ENCODE assay signal across 12 cellular contexts in genomic region chr1:24374891-24375786, GRCh38. TPM values are rescaled to one million over a fixed set of nuclear protein-coding genes. Genes with fewer than 3 reads are reported as not detected.
DNase-seq lines count a peak whose midpoint lies in the region; ATAC-seq and TF ChIP-seq lines count a peak whose summit lies in the region.
"Had no signal": no experiment of that assay in that cellular context is flagged by ENCODE, and none has a peak within 500 bp of the region (broad histone marks: within the 10 kb centered on the region; RNA-seq: fewer than 3 reads in every experiment).

No MANE protein-coding gene starts in this region.

- H3K79me2 ChIP-seq in smooth muscle cell (ENCODE audit: low read depth) = no peaks in the 10 kb centered on the region

- no peaks in the 10 kb centered on the region for H3F3A ChIP-seq in smooth muscle cell (ENCODE audit: low read depth)

- intact Hi-C loops in left ventricle myocardium inferior (cut with micrococcal nuclease) = no loop called here

- peaks cover 34% of the 10 kb centered on the region for H3K4me1 Mint-ChIP-seq in endodermal cell
- peaks cover 2% of the 10 kb centered on the region for H3K4me1 Mint-ChIP-seq in T-helper 17 cell

- no peak for TF ChIP-seq CTCF in endodermal cell (conservative IDR thresholded peaks at IDR 0.05)
- no peak for TF ChIP-seq CTCF in smooth muscle cell (IDR thresholded peaks at IDR 0.05; ENCODE audit: borderline replicate concordance, insufficient read depth, poor library complexity, severe bottlenecking)
- TF ChIP-seq CTCF in left ventricle myocardium inferior (IDR thresholded peaks at IDR 0.05; ENCODE audit: borderline replicate concordance) = no peak

- peak overlapping the region; percentile 32 for H3K9ac ChIP-seq in endodermal cell (ENCODE audit: extremely low read depth, low read length, poor library complexity, severe bottlenecking)
- no peak overlapping the region for H3K9ac ChIP-seq in smooth muscle cell (ENCODE audit: low read depth)

- peaks cover 16% of the 10 kb centered on the region for H3K36me3 Mint-ChIP-seq in endodermal cell (ENCODE audit: low read depth)
- peaks cover 4% of the 10 kb centered on the region for H3K36me3 Mint-ChIP-seq in T-helper 17 cell (ENCODE audit: low read depth)

- H3K27me3 ChIP-seq in endodermal cell (ENCODE audit: control insufficient read depth, insufficient read depth, low read length, poor library complexity, severe bottlenecking) = no peaks in the 10 kb centered on the region
- peaks cover 16% of the 10 kb centered on the region for H3K27me3 ChIP-seq in smooth muscle cell (ENCODE audit: low read depth)
- no peaks in the 10 kb centered on the region for H3K27me3 ChIP-seq in left ventricle myocardium inferior (ENCODE audit: low read depth)
- H3K27me3 ChIP-seq: dorsolateral prefrontal cortex had no signal

- H3K27me3 Mint-ChIP-seq in endodermal cell (ENCODE audit: insufficient read depth) = no peaks in the 10 kb centered on the region
- no peaks in the 10 kb centered on the region for H3K27me3 Mint-ChIP-seq in T-helper 17 cell

- H3K4me1 ChIP-seq in endodermal cell (ENCODE audit: control insufficient read depth, insufficient read depth, low read length) = peaks cover 7% of the 10 kb centered on the region
- peaks cover 26% of the 10 kb centered on the region for H3K4me1 ChIP-seq in smooth muscle cell (ENCODE audit: low read depth)
- H3K4me1 ChIP-seq in left ventricle myocardium inferior = no peaks in the 10 kb centered on the region

- H4K20me1 ChIP-seq in smooth muscle cell (ENCODE audit: low read depth) = no peaks in the 10 kb centered on the region

- 70 to 71% methylated on average over 12 to 13 of the region's 13 CpGs for WGBS in endodermal cell (ENCODE audit: insufficient coverage in 1 of 2, insufficient read length in 1 of 2), 2 experiments
- 68% methylated on average over 13 of the region's 13 CpGs for WGBS in smooth muscle cell (ENCODE audit: low lambda C conversion rate)

- H3K36me3 ChIP-seq in endodermal cell (ENCODE audit: control insufficient read depth, insufficient read depth, low read length) (peaks cover 7% of the 10 kb centered on the region), smooth muscle cell (ENCODE audit: low read depth) (no peaks in the 10 kb centered on the region), left ventricle myocardium inferior (peaks cover 28% of the 10 kb centered on the region)

- H3K27ac Mint-ChIP-seq in endodermal cell = peak overlapping the region; percentile 89
- no peak overlapping the region for H3K27ac Mint-ChIP-seq in T-helper 17 cell

- no peak for ATAC-seq in T-helper 17 cell

- H3K27ac ChIP-seq in endodermal cell (ENCODE audit: low read depth, low read length) = peak overlapping the region; percentile 1
- H3K27ac ChIP-seq in smooth muscle cell (ENCODE audit: low read depth) = peak overlapping the region; percentile 57
- no peak overlapping the region for H3K27ac ChIP-seq in left ventricle myocardium inferior (replicated peaks)
- H3K27ac ChIP-seq: skin epidermis had no signal

- peak overlapping the region; percentile 13 for H3K4me3 ChIP-seq in endodermal cell (ENCODE audit: low read length)
- no peak overlapping the region for H3K4me3 ChIP-seq in smooth muscle cell
- no peak overlapping the region for H3K4me3 ChIP-seq in left ventricle myocardium inferior
- H3K4me3 ChIP-seq: dorsolateral prefrontal cortex, skin epidermis had no signal

- no peak overlapping the region for H2AFZ ChIP-seq in smooth muscle cell (ENCODE audit: low read depth)

- DNase-seq in NCI-H2107 treated with DMSO at 0.1 percent for 48 hours (lab: John Stamatoyannopoulos, UW; ENCODE audit: unreplicated experiment) (peak; percentile 46), NCI-H2107 (lab: John Stamatoyannopoulos, UW) (no peak), NCI-H524 (lab: John Stamatoyannopoulos, UW) (peak; percentile 30 to 56), endodermal cell (peak; percentile 80), smooth muscle cell (lab: John Stamatoyannopoulos, UW; ENCODE audit: unreplicated experiment) (no peak), left ventricle myocardium inferior (no peak), T-helper 17 cell (no peak), hippocampal formation (lab: John Stamatoyannopoulos, UW) (no peak)
- DNase-seq: 8988T; activated CD4-positive, alpha-beta T cell treated with anti-CD3 and anti-CD28 coated beads for 48 hours had no signal

- H3K9me3 ChIP-seq in endodermal cell (ENCODE audit: control insufficient read depth, low read length) = no peaks in the 10 kb centered on the region
- no peaks in the 10 kb centered on the region for H3K9me3 ChIP-seq in smooth muscle cell (replicated peaks; ENCODE audit: low read depth)
- no peaks in the 10 kb centered on the region for H3K9me3 ChIP-seq in left ventricle myocardium inferior (replicated peaks)
- H3K9me3 ChIP-seq in T-helper 17 cell (ENCODE audit: control insufficient read depth, low read length, poor library complexity, severe bottlenecking) = no peaks in the 10 kb centered on the region

- H3K4me2 ChIP-seq in smooth muscle cell = no peak overlapping the region

- H3K9me3 Mint-ChIP-seq in endodermal cell = no peaks in the 10 kb centered on the region

- H3K4me3 Mint-ChIP-seq in endodermal cell = peak overlapping the region; percentile 11
- no peak overlapping the region for H3K4me3 Mint-ChIP-seq in T-helper 17 cell

RNA-seq across cellular contexts. Expression of gene STPG1, which starts 38.4 kb away (rescaled TPM):
- total RNA-seq in endodermal cell = 10 to 100 TPM; 16.6 to 16.9 TPM
- 8.8 TPM for polyA plus RNA-seq in endodermal cell (2013, experiment 1 of 2)
- polyA plus RNA-seq in endodermal cell (2013, experiment 2 of 2) = 9.5 TPM
- total RNA-seq in smooth muscle cell = 4.2 and 6.8 TPM in 2 replicates
- polyA plus RNA-seq in smooth muscle cell = 4.9 and 7.6 TPM in 2 replicates
- 4.9 TPM for total RNA-seq in left ventricle myocardium inferior
- 1 to 10 TPM; 2.5 to 3.6 TPM for total RNA-seq in T-helper 17 cell

RNA-seq across cellular contexts. Expression of gene NIPAL3, which starts 40.5 kb away (rescaled TPM):
- total RNA-seq in endodermal cell = 1 to 10 TPM; 4.7 to 5.5 TPM
- 7.9 TPM for polyA plus RNA-seq in endodermal cell (2013, experiment 1 of 2)
- polyA plus RNA-seq in endodermal cell (2013, experiment 2 of 2) = 7.4 TPM
- 17.2 and 22.5 TPM in 2 replicates for total RNA-seq in smooth muscle cell
- polyA plus RNA-seq in smooth muscle cell = 9.3 and 13.3 TPM in 2 replicates
- total RNA-seq in left ventricle myocardium inferior = 30.1 TPM
- 10 to 100 TPM; 32.9 to 41.7 TPM for total RNA-seq in T-helper 17 cell

RNA-seq across cellular contexts. Expression of gene GRHL3, which starts 56.0 kb away (rescaled TPM):
- total RNA-seq in endodermal cell (1 to 10 TPM; 1.8 to 2.5 TPM), smooth muscle cell (5.6 and 10.5 TPM in 2 replicates), left ventricle myocardium inferior (not detected), T-helper 17 cell (not detected)
- polyA plus RNA-seq in endodermal cell (2013, experiment 1 of 2) = 2.6 TPM
- polyA plus RNA-seq in endodermal cell (2013, experiment 2 of 2) = 2.6 TPM
- 0.87 and 4.9 TPM in 2 replicates for polyA plus RNA-seq in smooth muscle cell

Comparison
In these comparisons a context has a peak if more than half of its experiments do, and no peak if none do; other contexts are left out.
1. DNase-seq: peak in NCI-H2107 treated with DMSO at 0.1 percent for 48 hours (single experiment), NCI-H524 (2 of 2) and endodermal cell (single experiment); none in NCI-H2107 (single experiment), smooth muscle cell (single experiment), left ventricle myocardium inferior (single experiment), T-helper 17 cell (0 of 3) and hippocampal formation (0 of 2).